Comparison of ENCODE assay signal across 9 cellular contexts in the genomic region with DNA sequence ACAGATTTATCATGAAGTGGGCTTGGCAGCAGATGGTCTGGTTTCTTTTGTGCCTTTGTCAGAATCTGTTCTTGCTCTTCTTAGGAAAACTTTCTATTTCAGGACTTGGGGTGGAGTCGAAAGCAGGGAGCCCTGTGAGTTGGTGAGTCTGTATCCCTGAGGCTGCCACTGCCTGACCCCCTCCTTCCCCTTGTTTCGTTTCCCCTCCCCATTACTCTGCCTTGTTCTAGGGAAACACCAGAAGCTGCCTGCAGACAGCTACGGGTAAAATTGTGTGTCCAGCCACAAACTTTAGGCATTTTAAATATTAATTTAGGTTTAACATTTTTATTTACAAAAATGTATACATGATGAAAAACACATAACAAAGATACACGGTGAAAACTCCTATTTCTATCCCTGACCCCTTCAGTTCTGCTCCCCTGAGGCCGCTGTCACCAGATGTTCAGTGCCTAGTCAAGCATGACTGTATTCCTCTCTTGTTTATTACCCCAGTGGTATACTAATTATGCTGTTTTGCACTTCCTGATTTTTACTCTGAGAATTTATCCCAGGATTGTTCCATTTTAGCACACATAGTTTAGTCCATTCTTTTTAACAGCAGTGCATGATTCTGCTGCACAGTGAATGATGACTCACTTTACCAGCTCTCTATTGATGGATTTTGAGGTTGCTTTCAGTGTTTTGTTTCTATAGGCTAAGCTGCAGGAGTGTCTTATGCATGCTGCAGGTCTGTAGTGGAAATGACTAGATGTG. TPM values are rescaled to one million over a fixed set of nuclear protein-coding genes. Genes with fewer than 3 reads are reported as not detected.
DNase-seq lines count a peak whose midpoint lies in the region; ATAC-seq and TF ChIP-seq lines count a peak whose summit lies in the region.
"Had no signal": no experiment of that assay in that cellular context is flagged by ENCODE, and none has a peak within 500 bp of the region (broad histone marks: within the 10 kb centered on the region; RNA-seq: fewer than 3 reads in every experiment).

No MANE protein-coding gene starts in this region.

- ATAC-seq in HG02642 (IDR thresholded peaks at IDR 0.05; ENCODE audit: poor library complexity, unreplicated experiment) (peak; percentile 33), gastroesophageal sphincter (no peak), HG03097 (IDR thresholded peaks at IDR 0.05; ENCODE audit: low FRiP score, unreplicated experiment) (no peak)

- H3K4me3 Mint-ChIP-seq in T-helper 2 cell treated with Interferon-gamma antibody and Interleukin-4, amounts not matched to agents 5 μg/mL and 100 μg/mL, for 36 hours, result peak overlapping the region; percentile 72

- peaks cover 91% of the 10 kb centered on the region for H3K4me1 Mint-ChIP-seq in T-helper 2 cell treated with Interferon-gamma antibody and Interleukin-4, amounts not matched to agents 5 μg/mL and 100 μg/mL, for 36 hours (ENCODE audit: low read depth)

- no peaks in the 10 kb centered on the region for H3K9me3 Mint-ChIP-seq in T-helper 2 cell treated with Interferon-gamma antibody and Interleukin-4, amounts not matched to agents 5 μg/mL and 100 μg/mL, for 36 hours

- H3K9me3 ChIP-seq in gastroesophageal sphincter (no peaks in the 10 kb centered on the region), stomach (no peaks in the 10 kb centered on the region)

- TF ChIP-seq CTCF in gastroesophageal sphincter (IDR thresholded peaks at IDR 0.05), result no peak
- no peak for TF ChIP-seq CTCF in stomach (IDR thresholded peaks at IDR 0.05)

- peaks cover 57% of the 10 kb centered on the region for H3K36me3 Mint-ChIP-seq in T-helper 2 cell treated with Interferon-gamma antibody and Interleukin-4, amounts not matched to agents 5 μg/mL and 100 μg/mL, for 36 hours (ENCODE audit: low read depth)

- H3K4me3 ChIP-seq in gastroesophageal sphincter (peak overlapping the region in 1 of 2 donors; percentile 11), stomach (peak overlapping the region in 1 of 4 donors; percentile 21)

- H3K27me3 Mint-ChIP-seq in T-helper 2 cell treated with Interferon-gamma antibody and Interleukin-4, amounts not matched to agents 5 μg/mL and 100 μg/mL, for 36 hours (ENCODE audit: low read depth), result no peaks in the 10 kb centered on the region

- TF ChIP-seq POLR2A in gastroesophageal sphincter (IDR thresholded peaks at IDR 0.05) (no peak), stomach (IDR thresholded peaks at IDR 0.05) (no peak)

- H3K27ac Mint-ChIP-seq in T-helper 2 cell treated with Interferon-gamma antibody and Interleukin-4, amounts not matched to agents 5 μg/mL and 100 μg/mL, for 36 hours, result peak overlapping the region; percentile 62

- no peaks in the 10 kb centered on the region for H3K27me3 ChIP-seq in gastroesophageal sphincter
- no peaks in the 10 kb centered on the region for H3K27me3 ChIP-seq in stomach

- H3K4me1 ChIP-seq in gastroesophageal sphincter (peaks cover 12 to 100% (median 83%) of the 10 kb centered on the region in 3 donors), stomach (peaks cover 92 to 100% (median 100%) of the 10 kb centered on the region in 4 donors)

- intact Hi-C loops in stomach (cut with DNase I; ENCODE audit: low total_unique reads), result no loop called here

- DNase-seq in NCI-H748 (lab: John Stamatoyannopoulos, UW; ENCODE audit: unreplicated experiment) (peak; percentile 11), NCI-H748 treated with DMSO at 0.1 percent for 48 hours (lab: John Stamatoyannopoulos, UW) (no peak), stomach (no peak), 8988T (no peak)
- no peak for DNase-seq in T-helper 2 cell treated with Interferon-gamma antibody and Interleukin-4, amounts not matched to agents 5 μg/mL and 100 μg/mL, for 36 hours (ENCODE audit: low spot score)
- DNase-seq: DND-41 had no signal

- WGBS in gastroesophageal sphincter (ENCODE audit: low coverage in 1 of 2), 2 donors, result 23 to 41% methylated on average over 3 to 5 of the region's 5 CpGs
- WGBS in stomach, 5 donors, result 39 to 52% (median 49%) methylated on average over 5 of the region's 5 CpGs

- TF ChIP-seq EP300 in gastroesophageal sphincter (IDR thresholded peaks at IDR 0.05) (no peak), stomach (IDR thresholded peaks at IDR 0.05) (no peak)

- H3K27ac ChIP-seq in gastroesophageal sphincter (peak overlapping the region; percentile 13 to 77 (median 72)), stomach (peak overlapping the region; percentile 65 to 91 (median 85))

- no peaks in the 10 kb centered on the region for H3K36me3 ChIP-seq in gastroesophageal sphincter
- peaks cover 0 to under 1% (median 0%) of the 10 kb centered on the region in 4 donors for H3K36me3 ChIP-seq in stomach

RNA-seq across cellular contexts. Expression of gene TSPAN14, which starts 9.1 kb away (rescaled TPM):
- total RNA-seq in gastroesophageal sphincter (10 to 100 TPM; 23.3 to 52.4 (median 37.1) TPM), stomach (10 to 100 TPM; 24.4 to 82.6 (median 42.9) TPM)
- 10 to 100 TPM in 2 of 3 donors, 1 to 10 TPM in 1; 7.0 to 21.5 (median 13.7) TPM for polyA plus RNA-seq in stomach

RNA-seq across cellular contexts. Expression of gene PRXL2A, which starts 54.8 kb away (rescaled TPM):
- 10 to 100 TPM; 26.4 to 29.4 (median 26.6) TPM for total RNA-seq in gastroesophageal sphincter
- total RNA-seq in stomach, result 10 to 100 TPM in 4 of 5 donors, 1 to 10 TPM in 1; 6.7 to 56.8 (median 16.2) TPM
- 10 to 100 TPM; 16.2 to 36.3 (median 19.4) TPM for polyA plus RNA-seq in stomach
